In the genomic region with DNA sequence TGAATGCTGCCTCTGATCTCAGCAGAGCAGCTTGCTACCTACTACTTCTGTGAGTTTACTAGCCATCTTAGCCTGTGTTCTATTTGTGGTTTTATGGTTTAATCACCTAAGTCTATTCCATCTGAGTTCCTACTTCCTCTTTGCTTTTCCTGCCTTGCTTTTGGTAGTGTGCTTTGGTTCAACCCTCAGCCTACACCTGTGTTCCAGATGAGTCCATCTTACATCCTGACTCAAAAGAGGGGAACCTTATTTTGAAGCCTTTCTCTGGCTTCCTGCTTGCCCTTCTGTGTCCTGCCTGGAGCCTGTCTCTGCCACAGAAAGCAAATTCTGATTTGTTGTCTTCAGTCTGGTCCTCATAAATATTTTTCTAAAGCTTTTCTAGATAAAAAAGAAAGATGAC, we compare ENCODE assay signal across 16 cellular contexts.
A peak's percentile ranks its signal among the peaks of the same experiment; 100 is the strongest.
DNase-seq lines count a peak whose midpoint lies in the region; ATAC-seq and TF ChIP-seq lines count a peak whose summit lies in the region.
"Had no signal": no experiment of that assay in that cellular context is flagged by ENCODE, and none has a peak within 500 bp of the region (broad histone marks: within the 10 kb centered on the region; RNA-seq: fewer than 3 reads in every experiment).

No MANE protein-coding gene starts in this region.

- intact Hi-C loops in A673 (cut with micrococcal nuclease; ENCODE audit: unreplicated experiment): no loop called here

- no peak overlapping the region for H3K9ac ChIP-seq in H9 (ENCODE audit: extremely low read depth, insufficient read length, low read length)

- H2BK20ac ChIP-seq in H9 (ENCODE audit: low read depth, low read length, poor library complexity, severe bottlenecking): no peak overlapping the region

- BruUV-seq in A673 (replicated peaks; lab: Mats Ljungman, UMichigan): no TSS peak

- H2BK120ac ChIP-seq in H9 (ENCODE audit: low read depth, low read length, poor library complexity, severe bottlenecking): no peak overlapping the region

- H3K23ac ChIP-seq in H9 (ENCODE audit: insufficient read length, low read depth, low read length): no peak overlapping the region

- DNase-seq in GM13976 (ENCODE audit: low spot score): peak; percentile 16
- no peak for DNase-seq in H9
- no peak for DNase-seq in A673 (ENCODE audit: low spot score)
- DNase-seq in stimulated activated CD4-positive, alpha-beta T cell treated with anti-CD3 and anti-CD28 coated beads, Interleukin-4, amount 100 ng/mL, for 24 hours: no peak
- DNase-seq in brain microvascular endothelial cell: no peak
- DNase-seq: DMS153; effector CD8-positive, alpha-beta T cell; left colon; NCI-H446 treated with DMSO at 0.1 percent for 48 hours; nephron progenitor cell; Right ventricle myocardium superior; upper lobe of left lung; WERI-Rb-1 had no signal

- H3K4me1 ChIP-seq in H9 (ENCODE audit: insufficient read depth, low read length) (no peaks in the 10 kb centered on the region), A673 (ENCODE audit: insufficient read depth, low read length, poor library complexity, severe bottlenecking) (peaks cover 39% of the 10 kb centered on the region)
- H3K4me1 ChIP-seq: upper lobe of left lung had no signal

- no peaks in the 10 kb centered on the region for H4K20me1 ChIP-seq in H9 (ENCODE audit: control insufficient read depth, insufficient read depth, insufficient read length)

- no peak overlapping the region for H3K4me2 ChIP-seq in H9 (ENCODE audit: insufficient read depth, insufficient read length, low read length)

- no peak overlapping the region for H4K91ac ChIP-seq in H9 (ENCODE audit: insufficient read length, low read depth, low read length)

- no peak overlapping the region for H2BK12ac ChIP-seq in H9 (ENCODE audit: insufficient read length, low read depth, low read length)

- TF ChIP-seq CTCF in GM13976 (IDR thresholded peaks at IDR 0.05; ENCODE audit: borderline replicate concordance, control extremely low read depth, extremely low read depth, insufficient read depth, missing control alignments): no peak
- no peak for TF ChIP-seq CTCF in H9 (conservative IDR thresholded peaks at IDR 0.05)
- no peak for TF ChIP-seq CTCF in A673 (conservative IDR thresholded peaks at IDR 0.05; ENCODE audit: low read depth, low read length)
- no peak for TF ChIP-seq CTCF in brain microvascular endothelial cell (IDR thresholded peaks at IDR 0.05; ENCODE audit: low read depth, low read length, missing control alignments)

- H3K56ac ChIP-seq in H9 (ENCODE audit: insufficient read length, low read depth, low read length): no peak overlapping the region

- H3K9me3 ChIP-seq in H9 (ENCODE audit: control insufficient read depth, low read depth, low read length): no peaks in the 10 kb centered on the region
- no peaks in the 10 kb centered on the region for H3K9me3 ChIP-seq in A673 (ENCODE audit: low read depth, low read length, poor library complexity, severe bottlenecking)
- H3K9me3 ChIP-seq: upper lobe of left lung had no signal

- no peaks in the 10 kb centered on the region for H3K27me3 ChIP-seq in H9 (ENCODE audit: insufficient read depth, low read length)
- H3K27me3 ChIP-seq in A673 (replicated peaks; ENCODE audit: insufficient read depth, low read depth, low read length, poor library complexity): no peaks in the 10 kb centered on the region
- no peaks in the 10 kb centered on the region for H3K27me3 ChIP-seq in brain microvascular endothelial cell (replicated peaks)
- H3K27me3 ChIP-seq: upper lobe of left lung had no signal

- no peak overlapping the region for H3K4ac ChIP-seq in H9 (ENCODE audit: low read depth, low read length)

- no peak overlapping the region for H2BK5ac ChIP-seq in H9 (ENCODE audit: insufficient read length, low read length)

- in situ Hi-C loops in GM13976 (cut with MboI; ENCODE audit: low sequenced_read_pairs, unreplicated experiment) (no loop called here), brain microvascular endothelial cell (cut with HindIII; ENCODE audit: low pct_ligation_motif_present, low sequenced_read_pairs) (no loop called here)

- CTCF ChIA-PET in A673 (lab: Charles Lee): no interaction called here

- no peaks in the 10 kb centered on the region for H3K79me1 ChIP-seq in H9 (ENCODE audit: insufficient read depth, low read depth, low read length, poor library complexity, severe bottlenecking)

- no peak overlapping the region for H2AK5ac ChIP-seq in H9 (ENCODE audit: insufficient read length, low read length)

- H3K27me3 Mint-ChIP-seq in H9 (ENCODE audit: low read depth): no peaks in the 10 kb centered on the region; the same call in 1 of the 2 replicates

- H2BK15ac ChIP-seq in H9 (ENCODE audit: low read depth, low read length): no peak overlapping the region

- H3K4me3 Mint-ChIP-seq in H9: no peak overlapping the region
- H3K4me3 Mint-ChIP-seq: nephron progenitor cell had no signal

- H4K8ac ChIP-seq in H9 (replicated peaks; ENCODE audit: insufficient read length, low read depth, low read length): no peak overlapping the region

- H3K4me3 ChIP-seq in A673 (ENCODE audit: low read depth, low read length, poor library complexity, severe bottlenecking) (no peak overlapping the region), brain microvascular endothelial cell (ENCODE audit: low read depth, low read length) (no peak overlapping the region)
- H3K4me3 ChIP-seq: upper lobe of left lung had no signal

- H3K36me3 ChIP-seq in A673 (ENCODE audit: insufficient read depth, low read length, poor library complexity, severe bottlenecking) (no peaks in the 10 kb centered on the region), brain microvascular endothelial cell (replicated peaks) (no peaks in the 10 kb centered on the region)
- H3K36me3 ChIP-seq: upper lobe of left lung, WERI-Rb-1 had no signal

- POLR2A ChIA-PET in A673 (lab: Charles Lee; ENCODE audit: low non-redundant PET): no interaction called here

- H3K18ac ChIP-seq in H9 (ENCODE audit: insufficient read length, low read depth, low read length): no peak overlapping the region

- no peak overlapping the region for H3K27ac Mint-ChIP-seq in H9
- H3K27ac Mint-ChIP-seq: nephron progenitor cell had no signal

- H3K14ac ChIP-seq in H9 (ENCODE audit: insufficient read depth, low read length): no peak overlapping the region

- H3T11ph ChIP-seq in H9 (ENCODE audit: low read length): no peak overlapping the region

- H3K27ac ChIP-seq in H9 (ENCODE audit: insufficient read length, low read depth, low read length) (no peak overlapping the region), A673 (ENCODE audit: low read depth, low read length, poor library complexity, severe bottlenecking) (no peak overlapping the region), brain microvascular endothelial cell (no peak overlapping the region)
- H3K27ac ChIP-seq: upper lobe of left lung, WERI-Rb-1 had no signal

- no peak overlapping the region for H2AFZ ChIP-seq in H9 (ENCODE audit: low read length)

- H4K5ac ChIP-seq in H9 (ENCODE audit: insufficient read length, low read depth, low read length): no peak overlapping the region

- no peaks in the 10 kb centered on the region for H3K23me2 ChIP-seq in H9 (ENCODE audit: insufficient read length, low read depth, low read length, poor library complexity, severe bottlenecking)

- ATAC-seq in GM19463 (IDR thresholded peaks at IDR 0.05; ENCODE audit: unreplicated experiment) (peak; percentile 55), HG02884 (IDR thresholded peaks at IDR 0.05; ENCODE audit: unreplicated experiment) (peak; percentile 53), HG03565 (IDR thresholded peaks at IDR 0.05; ENCODE audit: unreplicated experiment) (peak; percentile 45)
- ATAC-seq: left colon had no signal

- H3K4me1 Mint-ChIP-seq in H9: peaks cover 6 to 7% of the 10 kb centered on the region in 2 experiments

- peaks cover 0 to 3% of the 10 kb centered on the region in 2 experiments; a peak in 2 of 5 replicates for H3K9me3 Mint-ChIP-seq in H9
- H3K9me3 Mint-ChIP-seq: nephron progenitor cell had no signal

- H3K36me3 Mint-ChIP-seq in H9 (ENCODE audit: insufficient read depth in 1 of 3, low read depth in 3 of 3): peaks cover 0 to 4% (median 0%) of the 10 kb centered on the region in 3 experiments; a peak in 2 of 7 replicates

- no peaks in the 10 kb centered on the region for H3K79me2 ChIP-seq in H9 (ENCODE audit: insufficient read depth, low read length)
